ENCODE assay signal across 29 cellular contexts in genomic region chr3:65535260-65535659, GRCh38.
"Had no signal": no experiment of that assay in that cellular context is flagged by ENCODE, and none has a peak within 500 bp of the region (broad histone marks: within the 10 kb centered on the region; RNA-seq: fewer than 3 reads in every experiment).

No MANE protein-coding gene starts in this region.

- H3K27ac Mint-ChIP-seq: effector memory CD8-positive, alpha-beta T cell; naive B cell; natural killer cell treated with Interleukin-12 subunit alpha and Interleukin-12 subunit beta and Interleukin-15 and Interleukin-18, amount 100 ng/mL, for 72 hours; progenitor cell of endocrine pancreas; stimulated activated naive B cell treated with anti-CD40 and anti-IgM and Interleukin-4, amounts not matched to agents 10 μg/mL and 1 μg/mL and 100 μg/mL, for 72 hours; stimulated activated naive CD8-positive, alpha-beta T cell treated with anti-CD3 and anti-CD28 coated beads, Interleukin-15, Interleukin-2, amounts not matched to agents 100 ng/mL and 50 ng/mL, for 24 hours had no signal

- ATAC-seq: effector memory CD8-positive, alpha-beta T cell; esophagus mucosa; lower lobe of right lung; natural killer cell treated with Interleukin-12 subunit alpha and Interleukin-12 subunit beta and Interleukin-15 and Interleukin-18, amount 100 ng/mL, for 72 hours; right lobe of liver; stimulated activated naive B cell treated with anti-CD40 and anti-IgM and Interleukin-4, amounts not matched to agents 10 μg/mL and 1 μg/mL and 100 μg/mL, for 72 hours had no signal

- FAIRE-seq: endometrium, islet of Langerhans, small intestine, urothelium cell line had no signal

- DNase-seq: cortex of kidney; effector memory CD8-positive, alpha-beta T cell; foreskin fibroblast; gastrocnemius medialis; head of caudate nucleus; left cardiac atrium; left ventricle myocardium superior; lower lobe of right lung; naive B cell; right lobe of liver; small intestine; stimulated activated CD4-positive, alpha-beta T cell treated with anti-CD3 and anti-CD28 coated beads, Interleukin-15, amount 100 ng/mL, for 24 hours; stimulated activated CD4-positive, alpha-beta T cell treated with anti-CD3 and anti-CD28 coated beads, Interleukin-2, amount 100 ng/mL, for 48 hours; stimulated activated naive B cell treated with anti-CD40 and anti-IgM and Interleukin-4, amounts not matched to agents 10 μg/mL and 1 μg/mL and 100 μg/mL, for 72 hours; upper lobe of left lung had no signal

- H3K9me3 ChIP-seq: gastrocnemius medialis, lower lobe of right lung, neutrophil, right lobe of liver, thoracic aorta, tibial nerve, upper lobe of left lung had no signal

- H3K27me3 ChIP-seq: gastrocnemius medialis, hepatocyte, neutrophil, right lobe of liver, tibial nerve, upper lobe of left lung had no signal

- H3K9ac ChIP-seq: parathyroid adenoma had no signal

- H3K4me2 ChIP-seq: hepatocyte had no signal

- H3K27ac ChIP-seq: epithelial cell of prostate, gastrocnemius medialis, hepatocyte, lower lobe of right lung, neutrophil, parathyroid adenoma, right lobe of liver, thoracic aorta, tibial nerve, upper lobe of left lung had no signal

- H3K36me3 Mint-ChIP-seq: naive B cell; natural killer cell treated with Interleukin-12 subunit alpha and Interleukin-12 subunit beta and Interleukin-15 and Interleukin-18, amount 100 ng/mL, for 72 hours; stimulated activated naive B cell treated with anti-CD40 and anti-IgM and Interleukin-4, amounts not matched to agents 10 μg/mL and 1 μg/mL and 100 μg/mL, for 72 hours had no signal

- H3K4me1 Mint-ChIP-seq: naive B cell; stimulated activated naive B cell treated with anti-CD40 and anti-IgM and Interleukin-4, amounts not matched to agents 10 μg/mL and 1 μg/mL and 100 μg/mL, for 72 hours had no signal

- H3K36me3 ChIP-seq: gastrocnemius medialis, lower lobe of right lung, neutrophil, right lobe of liver, thoracic aorta, tibial nerve, upper lobe of left lung had no signal

- H3K27me3 Mint-ChIP-seq: effector memory CD8-positive, alpha-beta T cell; naive B cell; natural killer cell treated with Interleukin-12 subunit alpha and Interleukin-12 subunit beta and Interleukin-15 and Interleukin-18, amount 100 ng/mL, for 72 hours; progenitor cell of endocrine pancreas; stimulated activated naive B cell treated with anti-CD40 and anti-IgM and Interleukin-4, amounts not matched to agents 10 μg/mL and 1 μg/mL and 100 μg/mL, for 72 hours; stimulated activated naive CD8-positive, alpha-beta T cell treated with anti-CD3 and anti-CD28 coated beads, Interleukin-15, Interleukin-2, amounts not matched to agents 100 ng/mL and 50 ng/mL, for 24 hours had no signal

- H3K4me1 ChIP-seq: right lobe of liver had no signal

- H2AFZ ChIP-seq: hepatocyte, parathyroid adenoma had no signal

- H3K4me3 ChIP-seq: gastrocnemius medialis, hepatocyte, lower lobe of right lung, right lobe of liver, thoracic aorta, tibial nerve, upper lobe of left lung had no signal

- H3K4me3 Mint-ChIP-seq: effector memory CD8-positive, alpha-beta T cell; naive B cell; natural killer cell treated with Interleukin-12 subunit alpha and Interleukin-12 subunit beta and Interleukin-15 and Interleukin-18, amount 100 ng/mL, for 72 hours; neural crest cell; stimulated activated naive B cell treated with anti-CD40 and anti-IgM and Interleukin-4, amounts not matched to agents 10 μg/mL and 1 μg/mL and 100 μg/mL, for 72 hours; stimulated activated naive CD8-positive, alpha-beta T cell treated with anti-CD3 and anti-CD28 coated beads, Interleukin-15, Interleukin-2, amounts not matched to agents 100 ng/mL and 50 ng/mL, for 24 hours had no signal

- H3K9me3 Mint-ChIP-seq: neural crest cell had no signal
